ENCODE assay signal across 22 cellular contexts in genomic region chr19:52274191-52274590, GRCh38. TPM values are rescaled to one million over a fixed set of nuclear protein-coding genes. Genes with fewer than 3 reads are reported as not detected.
A peak's percentile ranks its signal among the peaks of the same experiment; 100 is the strongest.
DNase-seq lines count a peak whose midpoint lies in the region; ATAC-seq, FAIRE-seq and TF ChIP-seq lines count a peak whose summit lies in the region.
"Had no signal": no experiment of that assay in that cellular context is flagged by ENCODE, and none has a peak within 500 bp of the region (broad histone marks: within the 10 kb centered on the region; RNA-seq: fewer than 3 reads in every experiment).

No MANE protein-coding gene starts in this region.

- no peak for DNase-seq in activated naive CD8-positive, alpha-beta T cell treated with anti-CD3 and anti-CD28 coated beads, Interleukin-2, amount 50 U/mL, for 24 hours
- DNase-seq in astrocyte (ENCODE audit: low read depth), result no peak
- DNase-seq in stimulated activated effector memory CD8-positive, alpha-beta T cell treated with anti-CD3 and anti-CD28 coated beads, Interleukin-12 subunit alpha, Interleukin-12 subunit beta, amount 100 ng/mL, for 72 hours (ENCODE audit: low spot score in 2 of 2), result no peak
- DNase-seq in Ammon's horn (ENCODE audit: low spot score), result no peak
- DNase-seq in COLO829 (ENCODE audit: low spot score), result no peak
- no peak for DNase-seq in D721Med (ENCODE audit: insufficient read length, low spot score)
- DNase-seq: BE2C, Caco-2, H9, Karpas-422, NCI-H2029, NCI-H446, NCI-H526, PC-9, SJCRH30 had no signal

- peaks cover 49% of the 10 kb centered on the region for H3K4me1 Mint-ChIP-seq in activated naive CD8-positive, alpha-beta T cell (ENCODE audit: low read depth)
- H3K4me1 Mint-ChIP-seq in activated naive CD8-positive, alpha-beta T cell treated with anti-CD3 and anti-CD28 coated beads, Interleukin-2, amount 50 U/mL, for 24 hours, result peaks cover 70% of the 10 kb centered on the region
- H3K4me1 Mint-ChIP-seq in astrocyte (ENCODE audit: low read depth, unreplicated experiment) (peaks cover 15% of the 10 kb centered on the region), nephron (peaks cover 22% of the 10 kb centered on the region)
- H3K4me1 Mint-ChIP-seq in stimulated activated effector memory CD8-positive, alpha-beta T cell treated with anti-CD3 and anti-CD28 coated beads, Interleukin-12 subunit alpha, Interleukin-12 subunit beta, amount 100 ng/mL, for 72 hours, result peaks cover 85% of the 10 kb centered on the region

- peaks cover 5% of the 10 kb centered on the region for H3K9me3 ChIP-seq in astrocyte (ENCODE audit: insufficient read depth, low read depth, low read length)
- H3K9me3 ChIP-seq: BE2C had no signal

- peaks cover 94% of the 10 kb centered on the region for H3K79me2 ChIP-seq in astrocyte (ENCODE audit: insufficient read depth, low read length)

- no peak overlapping the region for H2AFZ ChIP-seq in astrocyte (ENCODE audit: low read depth, low read length)
- H2AFZ ChIP-seq: GM23338, PC-9 had no signal

- H3K4me2 ChIP-seq in astrocyte (ENCODE audit: low read length), result no peak overlapping the region
- H3K4me2 ChIP-seq: GM23338, PC-9 had no signal

- no peak overlapping the region for H3K4me3 ChIP-seq in astrocyte (ENCODE audit: insufficient read depth, low read depth, low read length)
- H3K4me3 ChIP-seq: GM23338, PC-9, SJCRH30 had no signal

- FAIRE-seq in astrocyte (lab: Jason Lieb, UNC) (no peak), D721Med (lab: Jason Lieb, UNC) (no peak)
- FAIRE-seq: HepG2 had no signal

- no peak overlapping the region for H3K9ac ChIP-seq in astrocyte (ENCODE audit: low read length)

- peaks cover 35% of the 10 kb centered on the region for H4K20me1 ChIP-seq in astrocyte (ENCODE audit: insufficient read depth, low read length)

- H3K27ac Mint-ChIP-seq in activated naive CD8-positive, alpha-beta T cell, result no peak overlapping the region
- H3K27ac Mint-ChIP-seq in activated naive CD8-positive, alpha-beta T cell treated with anti-CD3 and anti-CD28 coated beads, Interleukin-2, amount 50 U/mL, for 24 hours, result no peak overlapping the region
- peak overlapping the region; percentile 16 for H3K27ac Mint-ChIP-seq in astrocyte (ENCODE audit: unreplicated experiment)
- H3K27ac Mint-ChIP-seq in nephron, result no peak overlapping the region
- H3K27ac Mint-ChIP-seq in stimulated activated effector memory CD8-positive, alpha-beta T cell treated with anti-CD3 and anti-CD28 coated beads, Interleukin-12 subunit alpha, Interleukin-12 subunit beta, amount 100 ng/mL, for 72 hours, result peak overlapping the region; percentile 54
- H3K27ac Mint-ChIP-seq: GM23338 had no signal

- peak overlapping the region; percentile 4 for H3K4me3 Mint-ChIP-seq in activated naive CD8-positive, alpha-beta T cell
- H3K4me3 Mint-ChIP-seq in activated naive CD8-positive, alpha-beta T cell treated with anti-CD3 and anti-CD28 coated beads, Interleukin-2, amount 50 U/mL, for 24 hours, result no peak overlapping the region
- H3K4me3 Mint-ChIP-seq in astrocyte (ENCODE audit: unreplicated experiment) (no peak overlapping the region), nephron (peak overlapping the region; percentile 27 to 63 (median 33))
- H3K4me3 Mint-ChIP-seq in stimulated activated effector memory CD8-positive, alpha-beta T cell treated with anti-CD3 and anti-CD28 coated beads, Interleukin-12 subunit alpha, Interleukin-12 subunit beta, amount 100 ng/mL, for 72 hours, result no peak overlapping the region
- H3K4me3 Mint-ChIP-seq: GM23338 had no signal

- peaks cover 24% of the 10 kb centered on the region for H3K9me3 Mint-ChIP-seq in activated naive CD8-positive, alpha-beta T cell (ENCODE audit: low read depth)
- H3K9me3 Mint-ChIP-seq in activated naive CD8-positive, alpha-beta T cell treated with anti-CD3 and anti-CD28 coated beads, Interleukin-2, amount 50 U/mL, for 24 hours, result peaks cover 52% of the 10 kb centered on the region
- H3K9me3 Mint-ChIP-seq in astrocyte (ENCODE audit: unreplicated experiment), result peaks cover 12% of the 10 kb centered on the region
- H3K9me3 Mint-ChIP-seq in nephron, result peaks cover 70% of the 10 kb centered on the region
- peaks cover 4% of the 10 kb centered on the region for H3K9me3 Mint-ChIP-seq in stimulated activated effector memory CD8-positive, alpha-beta T cell treated with anti-CD3 and anti-CD28 coated beads, Interleukin-12 subunit alpha, Interleukin-12 subunit beta, amount 100 ng/mL, for 72 hours

- no peaks in the 10 kb centered on the region for H3K27me3 Mint-ChIP-seq in activated naive CD8-positive, alpha-beta T cell
- H3K27me3 Mint-ChIP-seq in activated naive CD8-positive, alpha-beta T cell treated with anti-CD3 and anti-CD28 coated beads, Interleukin-2, amount 50 U/mL, for 24 hours, result no peaks in the 10 kb centered on the region
- no peaks in the 10 kb centered on the region for H3K27me3 Mint-ChIP-seq in astrocyte (ENCODE audit: low read depth, unreplicated experiment)
- peaks cover 3% of the 10 kb centered on the region for H3K27me3 Mint-ChIP-seq in nephron (ENCODE audit: low read depth)

- H3K36me3 Mint-ChIP-seq in activated naive CD8-positive, alpha-beta T cell, result peaks cover 58% of the 10 kb centered on the region
- peaks cover 87% of the 10 kb centered on the region for H3K36me3 Mint-ChIP-seq in activated naive CD8-positive, alpha-beta T cell treated with anti-CD3 and anti-CD28 coated beads, Interleukin-2, amount 50 U/mL, for 24 hours (ENCODE audit: low read depth)
- H3K36me3 Mint-ChIP-seq in astrocyte (ENCODE audit: low read depth, unreplicated experiment) (peaks cover 31% of the 10 kb centered on the region), nephron (ENCODE audit: low read depth) (peaks cover 94% of the 10 kb centered on the region)
- peaks cover 89% of the 10 kb centered on the region for H3K36me3 Mint-ChIP-seq in stimulated activated effector memory CD8-positive, alpha-beta T cell treated with anti-CD3 and anti-CD28 coated beads, Interleukin-12 subunit alpha, Interleukin-12 subunit beta, amount 100 ng/mL, for 72 hours

- H3K36me3 ChIP-seq in astrocyte (ENCODE audit: insufficient read depth, low read length), result no peaks in the 10 kb centered on the region

- no peak for ATAC-seq in activated naive CD8-positive, alpha-beta T cell treated with anti-CD3 and anti-CD28 coated beads, Interleukin-2, amount 50 U/mL, for 24 hours
- no peak for ATAC-seq in stimulated activated effector memory CD8-positive, alpha-beta T cell treated with anti-CD3 and anti-CD28 coated beads, Interleukin-12 subunit alpha, Interleukin-12 subunit beta, amount 100 ng/mL, for 72 hours
- ATAC-seq: GM23338, HepG2, Right ventricle myocardium inferior, SK-N-SH treated with all-trans-retinoic acid at 6 μM for 48 hours had no signal

- H3K27me3 ChIP-seq in astrocyte (ENCODE audit: insufficient read depth, low read length), result no peaks in the 10 kb centered on the region
- H3K27me3 ChIP-seq: BE2C, SJCRH30 had no signal

- no peak overlapping the region for H3K27ac ChIP-seq in astrocyte (ENCODE audit: low read depth, low read length)
- H3K27ac ChIP-seq: 22Rv1, PC-9, SJCRH30 had no signal

- no peak for TF ChIP-seq CTCF in astrocyte (IDR thresholded peaks at IDR 0.05; ENCODE audit: insufficient read depth, low read depth, low read length)
- TF ChIP-seq CTCF in nephron (IDR thresholded peaks at IDR 0.05; ENCODE audit: unreplicated experiment in 3 of 3), result no peak
- no peak for TF ChIP-seq CTCF in D721Med (IDR thresholded peaks at IDR 0.05; ENCODE audit: insufficient read depth, missing control alignments)

- no peaks in the 10 kb centered on the region for H3K4me1 ChIP-seq in astrocyte (ENCODE audit: insufficient read depth, low read length)
- H3K4me1 ChIP-seq: BE2C, Caco-2, SJCRH30 had no signal

RNA-seq across cellular contexts. Expression of gene ZNF766, which starts 4.8 kb away (rescaled TPM):
- total RNA-seq in astrocyte, result 13.2 and 16.5 TPM in 2 replicates

RNA-seq across cellular contexts. Expression of gene ZNF480, which starts 22.8 kb away (rescaled TPM):
- 8.8 and 12.6 TPM in 2 replicates for total RNA-seq in astrocyte

Comparison
In these comparisons a context has a peak if more than half of its experiments do, and no peak if none do; other contexts are left out.
1. H3K4me3 Mint-ChIP-seq: peak in activated naive CD8-positive, alpha-beta T cell (single experiment) and nephron (3 of 3); none in activated naive CD8-positive, alpha-beta T cell treated with anti-CD3 and anti-CD28 coated beads, Interleukin-2, amount 50 U/mL, for 24 hours (single experiment), astrocyte (single experiment) and stimulated activated effector memory CD8-positive, alpha-beta T cell treated with anti-CD3 and anti-CD28 coated beads, Interleukin-12 subunit alpha, Interleukin-12 subunit beta, amount 100 ng/mL, for 72 hours (single experiment).
2. H3K27ac Mint-ChIP-seq: peak in astrocyte (single experiment) and stimulated activated effector memory CD8-positive, alpha-beta T cell treated with anti-CD3 and anti-CD28 coated beads, Interleukin-12 subunit alpha, Interleukin-12 subunit beta, amount 100 ng/mL, for 72 hours (single experiment); none in activated naive CD8-positive, alpha-beta T cell (single experiment), activated naive CD8-positive, alpha-beta T cell treated with anti-CD3 and anti-CD28 coated beads, Interleukin-2, amount 50 U/mL, for 24 hours (single experiment) and nephron (0 of 3).